10 cellular contexts compared by ENCODE assay signal in the genomic region with DNA sequence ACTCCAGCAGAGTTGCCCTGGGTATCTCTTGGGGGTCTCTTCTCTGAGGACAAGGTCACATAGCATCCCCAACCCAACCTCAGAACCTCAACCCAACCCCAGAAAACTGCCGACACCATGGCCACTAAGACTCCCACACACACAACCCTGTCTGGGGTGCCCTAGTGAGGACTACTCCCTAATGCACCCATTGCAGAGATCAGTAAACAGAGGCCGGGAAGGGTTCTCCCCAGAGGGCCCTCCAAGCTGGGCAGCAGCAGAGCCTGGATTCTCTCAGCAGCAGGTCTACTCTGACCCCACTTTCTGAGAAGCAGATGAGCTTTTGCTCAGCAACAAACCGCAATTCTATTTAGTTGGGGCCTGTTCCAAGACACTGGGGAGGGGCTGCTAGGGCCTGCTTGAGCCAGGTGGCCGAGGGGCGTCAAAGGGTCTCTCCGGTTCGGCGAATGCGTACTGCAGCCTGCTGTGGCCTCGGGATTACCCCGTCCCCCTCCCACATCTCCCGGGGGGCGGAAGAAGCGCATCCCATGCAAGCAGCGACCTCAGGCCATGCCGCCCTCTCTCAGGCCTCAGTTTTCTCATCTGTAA. TPM values are rescaled to one million over a fixed set of nuclear protein-coding genes. Genes with fewer than 3 reads are reported as not detected.
DNase-seq lines count a peak whose midpoint lies in the region; ATAC-seq and TF ChIP-seq lines count a peak whose summit lies in the region.
"Had no signal": no experiment of that assay in that cellular context is flagged by ENCODE, and none has a peak within 500 bp of the region (broad histone marks: within the 10 kb centered on the region; RNA-seq: fewer than 3 reads in every experiment).

No MANE protein-coding gene starts in this region.

- H3K4me1 Mint-ChIP-seq in chondrocyte (ENCODE audit: low read depth) (no peaks in the 10 kb centered on the region), natural killer cell (peaks cover 4 to 5% of the 10 kb centered on the region in 2 donors)

- H3K4me3 Mint-ChIP-seq in chondrocyte (ENCODE audit: unreplicated experiment) (peak overlapping the region; percentile 59), natural killer cell (peak overlapping the region; percentile 13)

- ATAC-seq in natural killer cell (no peak), HG02938 (IDR thresholded peaks at IDR 0.05; ENCODE audit: unreplicated experiment) (no peak), HG03025 (IDR thresholded peaks at IDR 0.05; ENCODE audit: low FRiP score, unreplicated experiment) (no peak)

- H3K9me3 Mint-ChIP-seq in chondrocyte (ENCODE audit: low read depth) (peaks cover under 1% of the 10 kb centered on the region), natural killer cell (no peaks in the 10 kb centered on the region)

- H3K27me3 Mint-ChIP-seq in chondrocyte (ENCODE audit: low read depth) (peaks cover 12% of the 10 kb centered on the region), natural killer cell (ENCODE audit: low read depth in 2 of 2) (peaks cover 18 to 29% of the 10 kb centered on the region in 2 donors)

- H3K9me3 ChIP-seq in HUES6 (ENCODE audit: control insufficient read depth, insufficient read depth, low read depth, low read length), result peaks cover 2% of the 10 kb centered on the region; the same call in 1 of the 2 replicates

- H3K27ac Mint-ChIP-seq in chondrocyte (ENCODE audit: unreplicated experiment) (no peak overlapping the region), natural killer cell (no peak overlapping the region)

- H3K4me3 ChIP-seq in HUES6 (ENCODE audit: low read depth, low read length), result peak overlapping the region; percentile 86

- 0 out of 2 replicates have a peak, but pooled peaks cover 14% of the 10 kb centered on the region for H3K4me1 ChIP-seq in HUES6 (ENCODE audit: control insufficient read depth, insufficient read depth, low read length)

- intact Hi-C loops in natural killer cell (cut with micrococcal nuclease), result no loop called here

- no peaks in the 10 kb centered on the region for H3K36me3 Mint-ChIP-seq in chondrocyte (ENCODE audit: low read depth)
- peaks cover 10% of the 10 kb centered on the region for H3K36me3 Mint-ChIP-seq in natural killer cell

- peaks cover 4% of the 10 kb centered on the region; the same call in 1 of the 2 replicates for H3K36me3 ChIP-seq in HUES6 (ENCODE audit: control insufficient read depth, insufficient read depth, low read length)

- H3K27ac ChIP-seq in HUES6 (ENCODE audit: low read depth, low read length), result peak overlapping the region; percentile 75; the same call in 1 of the 2 replicates

- no peak for TF ChIP-seq CTCF in chondrocyte (IDR thresholded peaks at IDR 0.05)
- TF ChIP-seq CTCF in natural killer cell (IDR thresholded peaks at IDR 0.05), result no peak

- peaks cover 16% of the 10 kb centered on the region for H3K27me3 ChIP-seq in HUES6 (ENCODE audit: control insufficient read depth, insufficient read depth, low read length)

- DNase-seq in D341Med (ENCODE audit: low spot score) (peak; percentile 52), chondrocyte (ENCODE audit: low spot score) (no peak), natural killer cell (no peak), middle frontal gyrus (ENCODE audit: extremely low spot score, low spot score) (no peak), OCI-M1 (lab: John Stamatoyannopoulos, UW) (no peak)
- DNase-seq: HCEC 1CT, IMR-90 had no signal

- H3K9ac ChIP-seq in HUES6 (ENCODE audit: low read length), result peak overlapping the region; percentile 80

RNA-seq across cellular contexts. Expression of gene OGDHL, which starts 0.8 kb away (rescaled TPM):
- total RNA-seq in chondrocyte (0.36 to 0.45 TPM (median 0.44 TPM) in 3 replicates), natural killer cell (not detected)
